ENCODE assay signal across 13 cellular contexts in the genomic region with DNA sequence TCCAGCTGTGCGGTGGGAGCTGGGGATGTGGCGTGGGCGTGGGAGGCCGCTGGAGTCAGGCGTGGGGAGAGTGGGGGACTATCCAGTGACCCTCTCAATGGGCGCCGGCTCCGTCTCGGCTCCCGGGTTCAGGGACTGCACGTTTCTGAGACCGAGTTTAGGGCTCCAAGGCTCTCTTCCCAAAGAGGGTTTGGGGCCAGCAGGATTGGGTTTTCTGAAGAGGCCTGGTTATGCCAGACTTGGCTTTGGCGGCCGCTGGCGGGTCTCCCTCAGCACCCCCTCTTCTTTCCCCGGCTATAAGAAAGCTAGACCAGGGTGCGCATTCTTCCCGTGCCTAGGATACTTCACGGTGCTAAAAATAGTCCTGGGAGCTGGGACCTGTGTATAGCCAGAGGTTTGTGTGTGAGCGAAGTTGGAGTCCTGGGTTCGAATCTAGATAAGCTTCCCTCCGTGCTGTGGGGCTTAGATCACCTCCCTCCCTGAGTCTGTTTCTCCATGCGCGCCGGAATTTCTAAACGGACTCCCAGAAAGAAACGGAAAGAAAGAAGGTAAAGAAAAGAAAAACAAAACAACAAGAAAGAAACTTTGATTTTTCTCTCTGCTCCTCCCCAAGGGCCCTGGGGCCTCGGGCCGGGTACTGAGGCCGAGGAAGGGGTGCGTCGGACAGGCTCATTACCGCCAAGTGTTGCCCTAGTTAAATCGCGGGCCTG. TPM values are rescaled to one million over a fixed set of nuclear protein-coding genes. Genes with fewer than 3 reads are reported as not detected.
A peak's percentile ranks its signal among the peaks of the same experiment; 100 is the strongest.
DNase-seq lines count a peak whose midpoint lies in the region; ATAC-seq and TF ChIP-seq lines count a peak whose summit lies in the region.
"Had no signal": no experiment of that assay in that cellular context is flagged by ENCODE, and none has a peak within 500 bp of the region (broad histone marks: within the 10 kb centered on the region; RNA-seq: fewer than 3 reads in every experiment).

No MANE protein-coding gene starts in this region.

- H3K79me2 ChIP-seq in hepatocyte, result peaks cover 25% of the 10 kb centered on the region

- H4K20me1 ChIP-seq in hepatocyte (ENCODE audit: insufficient read depth, poor library complexity, severe bottlenecking), result peaks cover 20% of the 10 kb centered on the region

- no peak overlapping the region for H3K4me3 ChIP-seq in hepatocyte

- H3K4me1 Mint-ChIP-seq in activated T-helper 1 cell treated with anti-CD3 and anti-CD28 coated beads, Interleukin-12 subunit alpha, Interleukin-12 subunit beta, Interleukin-2, Interleukin-4 antibody, amounts not matched to agents 30 ng/mL and 10 ng/mL and 1 ng/mL, durations not matched to agents 14 hours and 24 hours and 36 hours (ENCODE audit: low read depth), result peaks cover 32% of the 10 kb centered on the region
- H3K4me1 Mint-ChIP-seq in osteocyte (ENCODE audit: unreplicated experiment), result peaks cover 43% of the 10 kb centered on the region

- H3K27me3 Mint-ChIP-seq in activated T-helper 1 cell treated with anti-CD3 and anti-CD28 coated beads, Interleukin-12 subunit alpha, Interleukin-12 subunit beta, Interleukin-2, Interleukin-4 antibody, amounts not matched to agents 30 ng/mL and 10 ng/mL and 1 ng/mL, durations not matched to agents 14 hours and 24 hours and 36 hours (ENCODE audit: insufficient read depth), result peaks cover 86% of the 10 kb centered on the region
- peaks cover 91% of the 10 kb centered on the region for H3K27me3 Mint-ChIP-seq in osteocyte (ENCODE audit: unreplicated experiment)

- H3K4me2 ChIP-seq in hepatocyte, result peak overlapping the region; percentile 83

- H3K4me3 Mint-ChIP-seq in activated T-helper 1 cell treated with anti-CD3 and anti-CD28 coated beads, Interleukin-12 subunit alpha, Interleukin-12 subunit beta, Interleukin-2, Interleukin-4 antibody, amounts not matched to agents 30 ng/mL and 10 ng/mL and 1 ng/mL, durations not matched to agents 14 hours and 24 hours and 36 hours, result peak overlapping the region; percentile 26
- peak overlapping the region; percentile 20 for H3K4me3 Mint-ChIP-seq in osteocyte (ENCODE audit: unreplicated experiment)

- TF ChIP-seq CTCF in hepatocyte (IDR thresholded peaks at IDR 0.05; ENCODE audit: poor library complexity), result no peak
- TF ChIP-seq CTCF in osteocyte (IDR thresholded peaks at IDR 0.05), result no peak

- H3K9me3 ChIP-seq in hepatocyte (ENCODE audit: low read depth), result no peaks in the 10 kb centered on the region

- no peaks in the 10 kb centered on the region for H3K9me3 Mint-ChIP-seq in activated T-helper 1 cell treated with anti-CD3 and anti-CD28 coated beads, Interleukin-12 subunit alpha, Interleukin-12 subunit beta, Interleukin-2, Interleukin-4 antibody, amounts not matched to agents 30 ng/mL and 10 ng/mL and 1 ng/mL, durations not matched to agents 14 hours and 24 hours and 36 hours
- no peaks in the 10 kb centered on the region for H3K9me3 Mint-ChIP-seq in osteocyte (ENCODE audit: unreplicated experiment)

- WGBS in hepatocyte (ENCODE audit: low lambda C conversion rate, missing lambda C conversion rate), result 15% methylated on average over 35 of the region's 35 CpGs

- H3K36me3 Mint-ChIP-seq in activated T-helper 1 cell treated with anti-CD3 and anti-CD28 coated beads, Interleukin-12 subunit alpha, Interleukin-12 subunit beta, Interleukin-2, Interleukin-4 antibody, amounts not matched to agents 30 ng/mL and 10 ng/mL and 1 ng/mL, durations not matched to agents 14 hours and 24 hours and 36 hours (ENCODE audit: low read depth), result peaks cover 10% of the 10 kb centered on the region
- H3K36me3 Mint-ChIP-seq in osteocyte (ENCODE audit: unreplicated experiment), result peaks cover 2% of the 10 kb centered on the region

- H3K36me3 ChIP-seq in hepatocyte (replicated peaks; ENCODE audit: insufficient read depth, low read depth), result no peaks in the 10 kb centered on the region

- peak overlapping the region; percentile 49 for H3K27ac ChIP-seq in hepatocyte

- peaks cover 80% of the 10 kb centered on the region for H3K27me3 ChIP-seq in hepatocyte

- peak; percentile 83 for DNase-seq in ELF-1 (ENCODE audit: low read depth, low spot score)
- DNase-seq in activated T-helper 1 cell treated with anti-CD3 and anti-CD28 coated beads, Interleukin-12 subunit alpha, Interleukin-12 subunit beta, Interleukin-2, Interleukin-4 antibody, amounts not matched to agents 30 ng/mL and 10 ng/mL and 1 ng/mL, durations not matched to agents 14 hours and 24 hours and 36 hours (ENCODE audit: low spot score), result no peak
- DNase-seq in hepatocyte (ENCODE audit: low spot score), result no peak
- no peak for DNase-seq in osteocyte (ENCODE audit: extremely low spot score, unreplicated experiment)
- DNase-seq in erythroblast (lab: John Stamatoyannopoulos, UW), result no peak
- DNase-seq in stimulated activated naive CD4-positive, alpha-beta T cell treated with Interleukin-2 at 50 U/mL for 16 hours (lab: John Stamatoyannopoulos, UW), result no peak
- DNase-seq: activated CD4-positive, CD25-positive, alpha-beta regulatory T cell; NCI-H2171 had no signal

- peak overlapping the region; percentile 16 for H2AFZ ChIP-seq in hepatocyte

- H3K9me2 ChIP-seq in hepatocyte (replicated peaks; ENCODE audit: insufficient read depth), result no peaks in the 10 kb centered on the region

- ATAC-seq in HG03432 (IDR thresholded peaks at IDR 0.05; ENCODE audit: unreplicated experiment), result no peak
- ATAC-seq in GM21576 (IDR thresholded peaks at IDR 0.05; ENCODE audit: unreplicated experiment), result no peak
- ATAC-seq: SK-N-SH treated with all-trans-retinoic acid at 6 μM for 48 hours had no signal

- H3K27ac Mint-ChIP-seq in activated T-helper 1 cell treated with anti-CD3 and anti-CD28 coated beads, Interleukin-12 subunit alpha, Interleukin-12 subunit beta, Interleukin-2, Interleukin-4 antibody, amounts not matched to agents 30 ng/mL and 10 ng/mL and 1 ng/mL, durations not matched to agents 14 hours and 24 hours and 36 hours, result peak overlapping the region; percentile 43
- H3K27ac Mint-ChIP-seq in osteocyte (ENCODE audit: unreplicated experiment), result no peak overlapping the region

- peaks cover 18% of the 10 kb centered on the region for H3K4me1 ChIP-seq in hepatocyte (ENCODE audit: insufficient read depth)

- TF ChIP-seq POLR2A in erythroblast (IDR thresholded peaks at IDR 0.05; ENCODE audit: low read length), result no peak

- intact Hi-C loops in activated T-helper 1 cell treated with anti-CD3 and anti-CD28 coated beads, Interleukin-12 subunit alpha, Interleukin-12 subunit beta, Interleukin-2, Interleukin-4 antibody, amounts not matched to agents 30 ng/mL and 10 ng/mL and 1 ng/mL, durations not matched to agents 14 hours and 24 hours and 36 hours (cut with micrococcal nuclease), result loop anchor here (5.0 kb wide), 1 partner anchor 1254 kb away; no protein-coding TSS in a partner anchor

RNA-seq across cellular contexts. Expression of a gene that starts 5.0 kb away (rescaled TPM):
- total RNA-seq in activated T-helper 1 cell treated with anti-CD3 and anti-CD28 coated beads, Interleukin-12 subunit alpha, Interleukin-12 subunit beta, Interleukin-2, Interleukin-4 antibody, amounts not matched to agents 30 ng/mL and 10 ng/mL and 1 ng/mL, durations not matched to agents 14 hours and 24 hours and 36 hours, result not detected in 2 replicates
- total RNA-seq in hepatocyte (35.6 and 39.2 TPM in 2 replicates), osteocyte (not detected in 2 replicates)
- polyA plus RNA-seq in hepatocyte, result 118 and 168 TPM in 2 replicates
- total RNA-seq: bronchial epithelial cell, mononuclear cell had no signal

RNA-seq across cellular contexts. Expression of a gene that starts 27.2 kb away (rescaled TPM):
- total RNA-seq in activated T-helper 1 cell treated with anti-CD3 and anti-CD28 coated beads, Interleukin-12 subunit alpha, Interleukin-12 subunit beta, Interleukin-2, Interleukin-4 antibody, amounts not matched to agents 30 ng/mL and 10 ng/mL and 1 ng/mL, durations not matched to agents 14 hours and 24 hours and 36 hours, result 37.5 and 44.4 TPM in 2 replicates
- total RNA-seq in hepatocyte, result 21.6 and 43.7 TPM in 2 replicates
- 39.4 and 45.6 TPM in 2 replicates for polyA plus RNA-seq in hepatocyte
- 45.9 and 53.2 TPM in 2 replicates for total RNA-seq in osteocyte

Comparison
In these comparisons a context has a peak if more than half of its experiments do, and no peak if none do; other contexts are left out.
1. RNA of a gene that starts 5.0 kb away (total RNA-seq): 35.6 to 39.2 TPM in hepatocyte; not detected in activated T-helper 1 cell treated with anti-CD3 and anti-CD28 coated beads, Interleukin-12 subunit alpha, Interleukin-12 subunit beta, Interleukin-2, Interleukin-4 antibody, amounts not matched to agents 30 ng/mL and 10 ng/mL and 1 ng/mL, durations not matched to agents 14 hours and 24 hours and 36 hours and not detected in osteocyte; every median in the first group is over 10 times any median in the second.